ENCODE assay signal across 2 cellular contexts in the genomic region with DNA sequence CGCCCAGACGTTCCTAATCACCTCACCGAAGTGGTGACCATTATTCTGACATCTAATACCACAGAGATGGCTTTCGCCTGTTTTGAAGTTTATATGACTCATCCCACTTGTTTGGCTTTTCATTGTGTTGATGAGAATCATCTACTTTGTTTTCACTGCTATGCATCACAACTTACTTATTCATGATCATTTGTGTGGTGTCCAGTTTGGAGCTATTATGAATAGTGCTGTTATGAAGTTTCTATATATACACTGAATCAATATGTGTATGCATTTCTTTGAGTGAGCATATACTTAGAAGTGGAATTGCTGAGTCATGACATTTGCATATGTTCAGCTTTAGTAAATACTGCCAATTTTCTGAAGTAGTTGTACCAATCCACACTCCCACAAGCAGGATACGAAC.
A peak's percentile ranks its signal among the peaks of the same experiment; 100 is the strongest.
TF ChIP-seq lines count a peak whose summit lies in the region.

No MANE protein-coding gene starts in this region.

TF ChIP-seq in HepG2, 621 proteins besides CTCF, POLR2A, EP300 and RAD21:
- TF ChIP-seq NFE2L2 (IDR thresholded peaks at IDR 0.05; ENCODE audit: low read length) (peak; percentile 88), MAFK (conservative IDR thresholded peaks at IDR 0.05 in 1 of 2, IDR thresholded peaks at IDR 0.05 in 1 of 2; ENCODE audit: low read length in 2 of 2) (peak; percentile 98 to 99), NFKB2 (CRISPR knock-in tag; IDR thresholded peaks at IDR 0.05; ENCODE audit: borderline replicate concordance) (no peak), MAFF (IDR thresholded peaks at IDR 0.05; ENCODE audit: low read depth, low read length) (peak; percentile 99)

TF ChIP-seq in H1, 55 proteins besides CTCF, POLR2A, EP300 and RAD21:
- peak; percentile 92 for TF ChIP-seq MAFK (IDR thresholded peaks at IDR 0.05; ENCODE audit: low read depth, low read length)
- no peak for TF ChIP-seq USF2 (IDR thresholded peaks at IDR 0.05; ENCODE audit: low read length)
- peak; percentile 66 for TF ChIP-seq BACH1 (IDR thresholded peaks at IDR 0.05; ENCODE audit: low read length)
